ENCODE assay signal across 23 cellular contexts in genomic region chr13:79612604-79613003, GRCh38.
"Had no signal": no experiment of that assay in that cellular context is flagged by ENCODE, and none has a peak within 500 bp of the region (broad histone marks: within the 10 kb centered on the region; RNA-seq: fewer than 3 reads in every experiment).

No MANE protein-coding gene starts in this region.

- H3K9me3 ChIP-seq: colonic mucosa, esophagus squamous epithelium, gastroesophageal sphincter had no signal

- H3K4me1 ChIP-seq: colonic mucosa, esophagus muscularis mucosa, gastrocnemius medialis, gastroesophageal sphincter, heart left ventricle, heart right ventricle had no signal

- H3K4me3 ChIP-seq: colonic mucosa, coronary artery, dorsolateral prefrontal cortex, esophagus muscularis mucosa, esophagus squamous epithelium, gastrocnemius medialis, gastroesophageal sphincter, heart left ventricle, heart right ventricle had no signal

- H3K36me3 ChIP-seq: colonic mucosa, esophagus muscularis mucosa, esophagus squamous epithelium, gastrocnemius medialis, gastroesophageal sphincter, heart left ventricle, heart right ventricle had no signal

- H3K27ac ChIP-seq: colonic mucosa, coronary artery, dorsolateral prefrontal cortex, epithelial cell of prostate, esophagus muscularis mucosa, esophagus squamous epithelium, foreskin keratinocyte, gastrocnemius medialis, gastroesophageal sphincter, heart left ventricle, heart right ventricle had no signal

- DNase-seq: colonic mucosa; cortex of kidney; dermis blood vessel endothelial cell; dorsolateral prefrontal cortex; effector CD4-positive, alpha-beta T cell; effector CD8-positive, alpha-beta T cell; effector memory CD4-positive, alpha-beta T cell; effector memory CD8-positive, alpha-beta T cell; endodermal cell; erythroblast; esophagus squamous epithelium; foreskin fibroblast; foreskin keratinocyte; foreskin melanocyte; gastrocnemius medialis; glutamatergic neuron; head of caudate nucleus; heart left ventricle; heart right ventricle had no signal
